Comparison of ENCODE assay signal across 23 cellular contexts in genomic region chr11:14463623-14464022, GRCh38.
"Had no signal": no experiment of that assay in that cellular context is flagged by ENCODE, and none has a peak within 500 bp of the region (broad histone marks: within the 10 kb centered on the region; RNA-seq: fewer than 3 reads in every experiment).

No MANE protein-coding gene starts in this region.

- H3K4me1 Mint-ChIP-seq: WTC11 had no signal

- ATAC-seq: activated CD8-positive, alpha-beta T cell treated with anti-CD3 and anti-CD28 coated beads, Interleukin-2, amount 10 ng/mL, durations not matched to agents 7 days and 5 days; activated naive CD4-positive, alpha-beta T cell treated with anti-CD3 and anti-CD28 coated beads, Interleukin-2, amount 50 U/mL, for 72 hours; activated naive CD8-positive, alpha-beta T cell treated with anti-CD3 and anti-CD28 coated beads, Interleukin-2, amount 50 U/mL, for 24 hours; activated T-cell treated with anti-CD3 and anti-CD28 coated beads, Interleukin-2, amount 50 U/mL, for 4 hours; body of pancreas; WTC11 had no signal

- H3K9me3 ChIP-seq: ascending aorta, body of pancreas had no signal

- H3K9me3 Mint-ChIP-seq: activated naive CD4-positive, alpha-beta T cell treated with anti-CD3 and anti-CD28 coated beads, Interleukin-2, amount 50 U/mL, for 72 hours; activated naive CD8-positive, alpha-beta T cell treated with anti-CD3 and anti-CD28 coated beads, Interleukin-2, amount 50 U/mL, for 24 hours; activated T-cell treated with anti-CD3 and anti-CD28 coated beads, Interleukin-2, amount 50 U/mL, for 4 hours; T-helper 1 cell treated with Interleukin-12 subunit alpha and Interleukin-12 subunit beta and Interleukin-4 antibody, amounts not matched to agents 30 μg/mL and 1 μg/mL, for 36 hours; WTC11 had no signal

- H3K4me3 Mint-ChIP-seq: activated CD8-positive, alpha-beta T cell treated with anti-CD3 and anti-CD28 coated beads, Interleukin-2, amount 10 ng/mL, durations not matched to agents 7 days and 5 days; activated naive CD8-positive, alpha-beta T cell treated with anti-CD3 and anti-CD28 coated beads, Interleukin-2, amount 50 U/mL, for 24 hours; activated T-cell treated with anti-CD3 and anti-CD28 coated beads, Interleukin-2, amount 50 U/mL, for 4 hours; T-helper 1 cell treated with Interleukin-12 subunit alpha and Interleukin-12 subunit beta and Interleukin-4 antibody, amounts not matched to agents 30 μg/mL and 1 μg/mL, for 36 hours; WTC11 had no signal

- H3K4me1 ChIP-seq: body of pancreas had no signal

- H3K27me3 Mint-ChIP-seq: activated naive CD8-positive, alpha-beta T cell treated with anti-CD3 and anti-CD28 coated beads, Interleukin-2, amount 50 U/mL, for 24 hours had no signal

- DNase-seq: activated CD4-positive, alpha-beta T cell treated with anti-CD3 and anti-CD28 coated beads for 48 hours; activated CD4-positive, alpha-beta T cell treated with anti-CD3 and anti-CD28 coated beads, Interleukin-2, amount 50 U/mL, for 4 hours; activated CD4-positive, CD25-positive, alpha-beta regulatory T cell treated with anti-CD3 and anti-CD28 coated beads, Interleukin-2, amount 50 U/mL, for 72 hours; activated CD8-positive, alpha-beta T cell treated with anti-CD3 and anti-CD28 coated beads, Interleukin-2, amount 10 ng/mL, durations not matched to agents 7 days and 5 days; activated effector memory CD4-positive, alpha-beta T cell treated with anti-CD3 and anti-CD28 coated beads, Interleukin-2, amount 50 U/mL, for 16 hours; activated naive CD4-positive, alpha-beta T cell treated with Interleukin-2 at 50 U/mL for 16 hours; activated naive CD8-positive, alpha-beta T cell treated with anti-CD3 and anti-CD28 coated beads, Interleukin-2, amount 50 U/mL, for 24 hours; activated T-cell treated with anti-CD3 and anti-CD28 coated beads, Interleukin-2, amount 50 U/mL, for 4 hours; amniotic stem cell; body of pancreas; central memory CD4-positive, alpha-beta T cell; Kasumi-1; NCI-H1105; NCI-H1436; NCI-H187; NCI-H2081; NCI-H510A treated with DMSO at 0.1 percent for 48 hours; NCI-H69; SHP77 had no signal

- H3K27ac Mint-ChIP-seq: activated CD8-positive, alpha-beta T cell treated with anti-CD3 and anti-CD28 coated beads, Interleukin-2, amount 10 ng/mL, durations not matched to agents 7 days and 5 days; activated naive CD4-positive, alpha-beta T cell treated with anti-CD3 and anti-CD28 coated beads, Interleukin-2, amount 50 U/mL, for 72 hours; activated naive CD8-positive, alpha-beta T cell treated with anti-CD3 and anti-CD28 coated beads, Interleukin-2, amount 50 U/mL, for 24 hours; T-helper 1 cell treated with Interleukin-12 subunit alpha and Interleukin-12 subunit beta and Interleukin-4 antibody, amounts not matched to agents 30 μg/mL and 1 μg/mL, for 36 hours; WTC11 had no signal

- H3K4me3 ChIP-seq: ascending aorta, body of pancreas had no signal

- H3K27ac ChIP-seq: body of pancreas had no signal

- H3K27me3 ChIP-seq: ascending aorta, body of pancreas had no signal
